ENCODE assay signal across 1 cellular context in the genomic region with DNA sequence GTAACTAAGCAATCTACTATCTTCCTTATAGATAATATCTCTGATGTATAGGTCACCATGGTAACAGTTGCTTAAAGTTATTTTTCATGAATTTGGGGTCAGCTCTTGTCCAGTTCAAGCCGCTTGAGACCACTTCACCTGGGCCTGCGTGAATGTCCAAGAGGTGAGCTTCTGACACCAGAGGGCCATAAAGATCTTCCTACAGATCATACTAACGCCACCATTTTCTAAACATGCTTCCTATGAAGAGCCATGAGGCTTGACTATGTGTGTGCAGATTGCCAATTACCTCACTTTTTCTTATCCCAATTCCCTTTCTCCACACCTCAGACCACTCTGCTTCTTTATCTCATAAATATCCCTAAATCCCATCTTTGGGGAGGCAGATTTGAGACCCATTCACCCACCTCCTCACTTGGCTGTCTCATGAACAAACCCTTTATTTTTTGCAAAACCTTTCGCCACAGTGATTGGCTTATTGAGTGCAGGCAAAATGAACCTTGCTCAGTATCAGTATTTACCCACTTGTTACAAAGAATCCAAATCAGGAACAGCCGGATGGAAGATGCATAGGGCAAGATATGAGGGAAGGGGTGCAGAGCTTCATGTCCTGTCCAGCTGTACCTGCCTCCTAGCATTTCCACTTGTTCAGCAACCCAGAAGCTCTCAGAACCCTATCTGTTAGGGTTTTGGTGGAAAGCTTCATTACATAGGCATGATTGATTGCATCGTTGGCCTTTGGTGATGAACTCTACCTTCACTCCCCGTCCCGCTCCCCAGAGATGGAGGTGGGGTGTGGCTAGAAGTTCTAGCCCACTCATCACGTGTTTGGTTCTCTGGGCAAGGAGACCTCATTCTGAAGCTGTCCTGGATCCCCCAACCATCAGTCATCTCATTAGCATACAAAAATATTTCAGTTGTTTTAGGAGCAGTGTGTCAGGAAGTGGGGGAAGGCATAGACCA.
TF ChIP-seq lines count a peak whose summit lies in the region.

No MANE protein-coding gene starts in this region.

TF ChIP-seq in HepG2, 621 proteins besides CTCF, POLR2A, EP300 and RAD21:
- no peak for TF ChIP-seq ZNF850 (CRISPR knock-in tag; conservative IDR thresholded peaks at IDR 0.05)
- 0 out of 2 replicates have a peak, but pooled peaks have one; percentile 10 for TF ChIP-seq STAG1 (CRISPR knock-in tag; IDR thresholded peaks at IDR 0.05)
- no peak for TF ChIP-seq SIN3B (IDR thresholded peaks at IDR 0.05; ENCODE audit: low read length)
- TF ChIP-seq ETV6 (CRISPR knock-in tag; conservative IDR thresholded peaks at IDR 0.05), result no peak
